ENCODE assay signal across 1 cellular context in the genomic region with DNA sequence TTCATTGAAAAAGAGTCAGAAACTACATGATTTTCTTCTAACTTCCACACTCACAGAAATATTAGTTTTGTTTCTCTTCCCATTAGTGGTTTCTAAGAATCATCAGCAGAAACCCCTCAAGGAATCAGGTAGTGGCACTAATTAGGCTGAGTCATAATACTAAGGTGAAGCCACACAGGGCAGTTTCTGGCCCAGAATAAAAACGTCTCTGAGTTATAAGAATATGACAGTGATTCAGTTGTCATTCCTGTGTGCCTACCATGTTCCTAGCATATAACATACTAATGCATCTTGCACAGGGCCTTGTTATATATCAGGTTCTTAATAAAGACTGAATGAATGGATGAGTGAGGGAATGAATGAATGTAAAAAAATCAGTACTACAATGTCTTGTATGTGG.
TF ChIP-seq lines count a peak whose summit lies in the region.

No MANE protein-coding gene starts in this region.

TF ChIP-seq in GM12878, 131 proteins besides CTCF, POLR2A, EP300 and RAD21 (continued from another document and continues in another):
- TF ChIP-seq EED (IDR thresholded peaks at IDR 0.05; ENCODE audit: low read depth) (peak; percentile 88), RB1 (IDR thresholded peaks at IDR 0.05; ENCODE audit: borderline replicate concordance) (no peak), ATF7 (IDR thresholded peaks at IDR 0.05; ENCODE audit: low read depth) (peak; percentile 84), MTA2 (IDR thresholded peaks at IDR 0.05; ENCODE audit: low read depth) (peak; percentile 100), CEBPB (IDR thresholded peaks at IDR 0.05; ENCODE audit: borderline replicate concordance in 1 of 2, low read depth in 2 of 2, low read length in 2 of 2) (no peak), CHD1 (IDR thresholded peaks at IDR 0.05; ENCODE audit: low read depth, low read length) (no peak), SMC3 (IDR thresholded peaks at IDR 0.05; ENCODE audit: borderline replicate concordance, low read length) (0 out of 2 replicates have a peak, but pooled peaks have one; percentile 24), SREBF1 (IDR thresholded peaks at IDR 0.05; ENCODE audit: low read length) (no peak), STAT3 (IDR thresholded peaks at IDR 0.05; ENCODE audit: low read depth, low read length) (peak; percentile 42; the same call in 1 of the 2 replicates), RBBP5 (conservative IDR thresholded peaks at IDR 0.05) (no peak), DPF2 (IDR thresholded peaks at IDR 0.05) (peak; percentile 98), YBX1 (IDR thresholded peaks at IDR 0.05) (no peak), NFIC (IDR thresholded peaks at IDR 0.05; ENCODE audit: low read depth, low read length) (peak; percentile 95), MEF2B (IDR thresholded peaks at IDR 0.05; ENCODE audit: partially characterized antibody, poor library complexity, severe bottlenecking) (peak; percentile 78), GABPA (IDR thresholded peaks at IDR 0.05; ENCODE audit: low read depth) (0 out of 2 replicates have a peak, but pooled peaks have one; percentile 32), POU2F2 (IDR thresholded peaks at IDR 0.05; ENCODE audit: borderline replicate concordance, low read depth, low read length) (no peak), BMI1 (IDR thresholded peaks at IDR 0.05; ENCODE audit: borderline replicate concordance) (peak; percentile 82; the same call in 1 of the 2 replicates), LARP7 (IDR thresholded peaks at IDR 0.05) (0 out of 2 replicates have a peak, but pooled peaks have one; percentile 24), CHD2 (IDR thresholded peaks at IDR 0.05; ENCODE audit: borderline replicate concordance, low read depth, low read length) (peak; percentile 60; the same call in 1 of the 2 replicates), SMAD5 (IDR thresholded peaks at IDR 0.05; ENCODE audit: low read depth) (no peak), BRCA1 (IDR thresholded peaks at IDR 0.05; ENCODE audit: low read depth, low read length) (no peak), ETV6 (conservative IDR thresholded peaks at IDR 0.05 in 1 of 2, IDR thresholded peaks at IDR 0.05 in 1 of 2; ENCODE audit: borderline replicate concordance in 1 of 2, low read depth in 1 of 2) (peak in 1 of 2 experiments; percentile 43; a peak in 1 of 4 replicates), JUND (IDR thresholded peaks at IDR 0.05; ENCODE audit: low read depth, low read length) (0 out of 2 replicates have a peak, but pooled peaks have one; percentile 60), SIX5 (IDR thresholded peaks at IDR 0.05; ENCODE audit: low read depth, low read length, severe bottlenecking) (no peak), GATAD2B (conservative IDR thresholded peaks at IDR 0.05; ENCODE audit: low read depth) (peak; percentile 80), SRF (IDR thresholded peaks at IDR 0.05; ENCODE audit: low read depth in 2 of 2, low read length in 2 of 2) (0 out of 4 replicates have a peak, but pooled peaks of 1 of the 2 experiments have one; percentile 33)
- TF ChIP-seq, protein P1, sequence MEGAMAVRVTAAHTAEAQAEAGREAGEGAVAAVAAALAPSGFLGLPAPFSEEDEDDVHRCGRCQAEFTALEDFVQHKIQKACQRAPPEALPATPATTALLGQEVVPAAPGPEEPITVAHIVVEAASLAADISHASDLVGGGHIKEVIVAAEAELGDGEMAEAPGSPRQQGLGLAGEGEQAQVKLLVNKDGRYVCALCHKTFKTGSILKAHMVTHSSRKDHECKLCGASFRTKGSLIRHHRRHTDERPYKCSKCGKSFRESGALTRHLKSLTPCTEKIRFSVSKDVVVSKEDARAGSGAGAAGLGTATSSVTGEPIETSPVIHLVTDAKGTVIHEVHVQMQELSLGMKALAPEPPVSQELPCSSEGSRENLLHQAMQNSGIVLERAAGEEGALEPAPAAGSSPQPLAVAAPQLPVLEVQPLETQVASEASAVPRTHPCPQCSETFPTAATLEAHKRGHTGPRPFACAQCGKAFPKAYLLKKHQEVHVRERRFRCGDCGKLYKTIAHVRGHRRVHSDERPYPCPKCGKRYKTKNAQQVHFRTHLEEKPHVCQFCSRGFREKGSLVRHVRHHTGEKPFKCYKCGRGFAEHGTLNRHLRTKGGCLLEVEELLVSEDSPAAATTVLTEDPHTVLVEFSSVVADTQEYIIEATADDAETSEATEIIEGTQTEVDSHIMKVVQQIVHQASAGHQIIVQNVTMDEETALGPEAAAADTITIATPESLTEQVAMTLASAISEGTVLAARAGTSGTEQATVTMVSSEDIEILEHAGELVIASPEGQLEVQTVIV (IDR thresholded peaks at IDR 0.05; ENCODE audit: borderline replicate concordance, partially characterized antibody): no peak
- TF ChIP-seq, protein P2, sequence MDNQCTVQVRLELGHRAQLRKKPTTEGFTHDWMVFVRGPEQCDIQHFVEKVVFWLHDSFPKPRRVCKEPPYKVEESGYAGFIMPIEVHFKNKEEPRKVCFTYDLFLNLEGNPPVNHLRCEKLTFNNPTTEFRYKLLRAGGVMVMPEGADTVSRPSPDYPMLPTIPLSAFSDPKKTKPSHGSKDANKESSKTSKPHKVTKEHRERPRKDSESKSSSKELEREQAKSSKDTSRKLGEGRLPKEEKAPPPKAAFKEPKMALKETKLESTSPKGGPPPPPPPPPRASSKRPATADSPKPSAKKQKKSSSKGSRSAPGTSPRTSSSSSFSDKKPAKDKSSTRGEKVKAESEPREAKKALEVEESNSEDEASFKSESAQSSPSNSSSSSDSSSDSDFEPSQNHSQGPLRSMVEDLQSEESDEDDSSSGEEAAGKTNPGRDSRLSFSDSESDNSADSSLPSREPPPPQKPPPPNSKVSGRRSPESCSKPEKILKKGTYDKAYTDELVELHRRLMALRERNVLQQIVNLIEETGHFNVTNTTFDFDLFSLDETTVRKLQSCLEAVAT (IDR thresholded peaks at IDR 0.05): peak; percentile 55; the same call in 1 of the 2 replicates
- TF ChIP-seq, protein P3, sequence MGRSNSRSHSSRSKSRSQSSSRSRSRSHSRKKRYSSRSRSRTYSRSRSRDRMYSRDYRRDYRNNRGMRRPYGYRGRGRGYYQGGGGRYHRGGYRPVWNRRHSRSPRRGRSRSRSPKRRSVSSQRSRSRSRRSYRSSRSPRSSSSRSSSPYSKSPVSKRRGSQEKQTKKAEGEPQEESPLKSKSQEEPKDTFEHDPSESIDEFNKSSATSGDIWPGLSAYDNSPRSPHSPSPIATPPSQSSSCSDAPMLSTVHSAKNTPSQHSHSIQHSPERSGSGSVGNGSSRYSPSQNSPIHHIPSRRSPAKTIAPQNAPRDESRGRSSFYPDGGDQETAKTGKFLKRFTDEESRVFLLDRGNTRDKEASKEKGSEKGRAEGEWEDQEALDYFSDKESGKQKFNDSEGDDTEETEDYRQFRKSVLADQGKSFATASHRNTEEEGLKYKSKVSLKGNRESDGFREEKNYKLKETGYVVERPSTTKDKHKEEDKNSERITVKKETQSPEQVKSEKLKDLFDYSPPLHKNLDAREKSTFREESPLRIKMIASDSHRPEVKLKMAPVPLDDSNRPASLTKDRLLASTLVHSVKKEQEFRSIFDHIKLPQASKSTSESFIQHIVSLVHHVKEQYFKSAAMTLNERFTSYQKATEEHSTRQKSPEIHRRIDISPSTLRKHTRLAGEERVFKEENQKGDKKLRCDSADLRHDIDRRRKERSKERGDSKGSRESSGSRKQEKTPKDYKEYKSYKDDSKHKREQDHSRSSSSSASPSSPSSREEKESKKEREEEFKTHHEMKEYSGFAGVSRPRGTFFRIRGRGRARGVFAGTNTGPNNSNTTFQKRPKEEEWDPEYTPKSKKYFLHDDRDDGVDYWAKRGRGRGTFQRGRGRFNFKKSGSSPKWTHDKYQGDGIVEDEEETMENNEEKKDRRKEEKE (IDR thresholded peaks at IDR 0.05): no peak
- TF ChIP-seq, protein P4, sequence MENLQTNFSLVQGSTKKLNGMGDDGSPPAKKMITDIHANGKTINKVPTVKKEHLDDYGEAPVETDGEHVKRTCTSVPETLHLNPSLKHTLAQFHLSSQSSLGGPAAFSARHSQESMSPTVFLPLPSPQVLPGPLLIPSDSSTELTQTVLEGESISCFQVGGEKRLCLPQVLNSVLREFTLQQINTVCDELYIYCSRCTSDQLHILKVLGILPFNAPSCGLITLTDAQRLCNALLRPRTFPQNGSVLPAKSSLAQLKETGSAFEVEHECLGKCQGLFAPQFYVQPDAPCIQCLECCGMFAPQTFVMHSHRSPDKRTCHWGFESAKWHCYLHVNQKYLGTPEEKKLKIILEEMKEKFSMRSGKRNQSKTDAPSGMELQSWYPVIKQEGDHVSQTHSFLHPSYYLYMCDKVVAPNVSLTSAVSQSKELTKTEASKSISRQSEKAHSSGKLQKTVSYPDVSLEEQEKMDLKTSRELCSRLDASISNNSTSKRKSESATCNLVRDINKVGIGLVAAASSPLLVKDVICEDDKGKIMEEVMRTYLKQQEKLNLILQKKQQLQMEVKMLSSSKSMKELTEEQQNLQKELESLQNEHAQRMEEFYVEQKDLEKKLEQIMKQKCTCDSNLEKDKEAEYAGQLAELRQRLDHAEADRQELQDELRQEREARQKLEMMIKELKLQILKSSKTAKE (IDR thresholded peaks at IDR 0.05; ENCODE audit: low read depth, poor library complexity, severe bottlenecking): peak; percentile 90
- TF ChIP-seq, protein P5, sequence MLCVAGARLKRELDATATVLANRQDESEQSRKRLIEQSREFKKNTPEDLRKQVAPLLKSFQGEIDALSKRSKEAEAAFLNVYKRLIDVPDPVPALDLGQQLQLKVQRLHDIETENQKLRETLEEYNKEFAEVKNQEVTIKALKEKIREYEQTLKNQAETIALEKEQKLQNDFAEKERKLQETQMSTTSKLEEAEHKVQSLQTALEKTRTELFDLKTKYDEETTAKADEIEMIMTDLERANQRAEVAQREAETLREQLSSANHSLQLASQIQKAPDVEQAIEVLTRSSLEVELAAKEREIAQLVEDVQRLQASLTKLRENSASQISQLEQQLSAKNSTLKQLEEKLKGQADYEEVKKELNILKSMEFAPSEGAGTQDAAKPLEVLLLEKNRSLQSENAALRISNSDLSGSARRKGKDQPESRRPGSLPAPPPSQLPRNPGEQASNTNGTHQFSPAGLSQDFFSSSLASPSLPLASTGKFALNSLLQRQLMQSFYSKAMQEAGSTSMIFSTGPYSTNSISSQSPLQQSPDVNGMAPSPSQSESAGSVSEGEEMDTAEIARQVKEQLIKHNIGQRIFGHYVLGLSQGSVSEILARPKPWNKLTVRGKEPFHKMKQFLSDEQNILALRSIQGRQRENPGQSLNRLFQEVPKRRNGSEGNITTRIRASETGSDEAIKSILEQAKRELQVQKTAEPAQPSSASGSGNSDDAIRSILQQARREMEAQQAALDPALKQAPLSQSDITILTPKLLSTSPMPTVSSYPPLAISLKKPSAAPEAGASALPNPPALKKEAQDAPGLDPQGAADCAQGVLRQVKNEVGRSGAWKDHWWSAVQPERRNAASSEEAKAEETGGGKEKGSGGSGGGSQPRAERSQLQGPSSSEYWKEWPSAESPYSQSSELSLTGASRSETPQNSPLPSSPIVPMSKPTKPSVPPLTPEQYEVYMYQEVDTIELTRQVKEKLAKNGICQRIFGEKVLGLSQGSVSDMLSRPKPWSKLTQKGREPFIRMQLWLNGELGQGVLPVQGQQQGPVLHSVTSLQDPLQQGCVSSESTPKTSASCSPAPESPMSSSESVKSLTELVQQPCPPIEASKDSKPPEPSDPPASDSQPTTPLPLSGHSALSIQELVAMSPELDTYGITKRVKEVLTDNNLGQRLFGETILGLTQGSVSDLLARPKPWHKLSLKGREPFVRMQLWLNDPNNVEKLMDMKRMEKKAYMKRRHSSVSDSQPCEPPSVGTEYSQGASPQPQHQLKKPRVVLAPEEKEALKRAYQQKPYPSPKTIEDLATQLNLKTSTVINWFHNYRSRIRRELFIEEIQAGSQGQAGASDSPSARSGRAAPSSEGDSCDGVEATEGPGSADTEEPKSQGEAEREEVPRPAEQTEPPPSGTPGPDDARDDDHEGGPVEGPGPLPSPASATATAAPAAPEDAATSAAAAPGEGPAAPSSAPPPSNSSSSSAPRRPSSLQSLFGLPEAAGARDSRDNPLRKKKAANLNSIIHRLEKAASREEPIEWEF (IDR thresholded peaks at IDR 0.05; ENCODE audit: insufficient replicate concordance, low read depth, low read length): peak; percentile 65
- TF ChIP-seq, protein P6, sequence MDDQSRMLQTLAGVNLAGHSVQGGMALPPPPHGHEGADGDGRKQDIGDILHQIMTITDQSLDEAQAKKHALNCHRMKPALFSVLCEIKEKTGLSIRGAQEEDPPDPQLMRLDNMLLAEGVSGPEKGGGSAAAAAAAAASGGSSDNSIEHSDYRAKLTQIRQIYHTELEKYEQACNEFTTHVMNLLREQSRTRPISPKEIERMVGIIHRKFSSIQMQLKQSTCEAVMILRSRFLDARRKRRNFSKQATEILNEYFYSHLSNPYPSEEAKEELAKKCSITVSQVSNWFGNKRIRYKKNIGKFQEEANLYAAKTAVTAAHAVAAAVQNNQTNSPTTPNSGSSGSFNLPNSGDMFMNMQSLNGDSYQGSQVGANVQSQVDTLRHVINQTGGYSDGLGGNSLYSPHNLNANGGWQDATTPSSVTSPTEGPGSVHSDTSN (IDR thresholded peaks at IDR 0.05; ENCODE audit: insufficient replicate concordance, low read depth, low read length): no peak
- TF ChIP-seq, protein P7, sequence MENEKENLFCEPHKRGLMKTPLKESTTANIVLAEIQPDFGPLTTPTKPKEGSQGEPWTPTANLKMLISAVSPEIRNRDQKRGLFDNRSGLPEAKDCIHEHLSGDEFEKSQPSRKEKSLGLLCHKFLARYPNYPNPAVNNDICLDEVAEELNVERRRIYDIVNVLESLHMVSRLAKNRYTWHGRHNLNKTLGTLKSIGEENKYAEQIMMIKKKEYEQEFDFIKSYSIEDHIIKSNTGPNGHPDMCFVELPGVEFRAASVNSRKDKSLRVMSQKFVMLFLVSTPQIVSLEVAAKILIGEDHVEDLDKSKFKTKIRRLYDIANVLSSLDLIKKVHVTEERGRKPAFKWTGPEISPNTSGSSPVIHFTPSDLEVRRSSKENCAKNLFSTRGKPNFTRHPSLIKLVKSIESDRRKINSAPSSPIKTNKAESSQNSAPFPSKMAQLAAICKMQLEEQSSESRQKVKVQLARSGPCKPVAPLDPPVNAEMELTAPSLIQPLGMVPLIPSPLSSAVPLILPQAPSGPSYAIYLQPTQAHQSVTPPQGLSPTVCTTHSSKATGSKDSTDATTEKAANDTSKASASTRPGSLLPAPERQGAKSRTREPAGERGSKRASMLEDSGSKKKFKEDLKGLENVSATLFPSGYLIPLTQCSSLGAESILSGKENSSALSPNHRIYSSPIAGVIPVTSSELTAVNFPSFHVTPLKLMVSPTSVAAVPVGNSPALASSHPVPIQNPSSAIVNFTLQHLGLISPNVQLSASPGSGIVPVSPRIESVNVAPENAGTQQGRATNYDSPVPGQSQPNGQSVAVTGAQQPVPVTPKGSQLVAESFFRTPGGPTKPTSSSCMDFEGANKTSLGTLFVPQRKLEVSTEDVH (IDR thresholded peaks at IDR 0.05; ENCODE audit: low read depth, partially characterized antibody): no peak
- TF ChIP-seq, protein P8, sequence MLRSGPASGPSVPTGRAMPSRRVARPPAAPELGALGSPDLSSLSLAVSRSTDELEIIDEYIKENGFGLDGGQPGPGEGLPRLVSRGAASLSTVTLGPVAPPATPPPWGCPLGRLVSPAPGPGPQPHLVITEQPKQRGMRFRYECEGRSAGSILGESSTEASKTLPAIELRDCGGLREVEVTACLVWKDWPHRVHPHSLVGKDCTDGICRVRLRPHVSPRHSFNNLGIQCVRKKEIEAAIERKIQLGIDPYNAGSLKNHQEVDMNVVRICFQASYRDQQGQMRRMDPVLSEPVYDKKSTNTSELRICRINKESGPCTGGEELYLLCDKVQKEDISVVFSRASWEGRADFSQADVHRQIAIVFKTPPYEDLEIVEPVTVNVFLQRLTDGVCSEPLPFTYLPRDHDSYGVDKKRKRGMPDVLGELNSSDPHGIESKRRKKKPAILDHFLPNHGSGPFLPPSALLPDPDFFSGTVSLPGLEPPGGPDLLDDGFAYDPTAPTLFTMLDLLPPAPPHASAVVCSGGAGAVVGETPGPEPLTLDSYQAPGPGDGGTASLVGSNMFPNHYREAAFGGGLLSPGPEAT (IDR thresholded peaks at IDR 0.05; ENCODE audit: low read depth): peak; percentile 90
